ENCODE assay signal across 8 cellular contexts in genomic region chr22:33519140-33519973, GRCh38.
DNase-seq lines count a peak whose midpoint lies in the region; ATAC-seq and TF ChIP-seq lines count a peak whose summit lies in the region.

No MANE protein-coding gene starts in this region.

- peak; percentile 58 for TF ChIP-seq CTCF in Calu3 (IDR thresholded peaks at IDR 0.05; ENCODE audit: unreplicated experiment)
- peak; percentile 79 for TF ChIP-seq CTCF in H9 (conservative IDR thresholded peaks at IDR 0.05)
- TF ChIP-seq CTCF in PC-9 (conservative IDR thresholded peaks at IDR 0.05) = peak; percentile 78
- TF ChIP-seq CTCF in epithelial cell of proximal tubule (conservative IDR thresholded peaks at IDR 0.05; ENCODE audit: low read depth, low read length) = peak; percentile 71

- no peak overlapping the region for H2BK15ac ChIP-seq in H9 (ENCODE audit: low read depth, low read length)

- POLR2A ChIA-PET in PC-9 (lab: Charles Lee; ENCODE audit: unreplicated experiment) = no interaction called here

- no peaks in the 10 kb centered on the region for H3K36me3 ChIP-seq in PC-9 (ENCODE audit: low read depth)

- BruUV-seq in Calu3 (replicated peaks; lab: Mats Ljungman, UMichigan) = no TSS peak
- no TSS peak for BruUV-seq in PC-9 (replicated peaks; lab: Mats Ljungman, UMichigan)

- H3K36me3 Mint-ChIP-seq in Calu3 (ENCODE audit: insufficient read depth, unreplicated experiment) (peaks cover 10% of the 10 kb centered on the region), H9 (ENCODE audit: insufficient read depth in 1 of 3, low read depth in 3 of 3) (peaks cover 12 to 20% (median 18%) of the 10 kb centered on the region in 3 experiments)
- H3K36me3 Mint-ChIP-seq in natural killer cell treated with Interleukin-12 subunit alpha and Interleukin-12 subunit beta and Interleukin-15 and Interleukin-18, amount 100 ng/mL, for 72 hours = no peaks in the 10 kb centered on the region

- no peaks in the 10 kb centered on the region for H3K27me3 ChIP-seq in H9 (ENCODE audit: insufficient read depth, low read length)
- H3K27me3 ChIP-seq in PC-9 (ENCODE audit: insufficient read depth, low read depth) = no peaks in the 10 kb centered on the region

- peaks cover 35% of the 10 kb centered on the region for H3K4me1 Mint-ChIP-seq in Calu3 (ENCODE audit: low read depth, unreplicated experiment)
- H3K4me1 Mint-ChIP-seq in H9 = peaks cover 2 to 3% of the 10 kb centered on the region in 2 experiments
- H3K4me1 Mint-ChIP-seq in natural killer cell treated with Interleukin-12 subunit alpha and Interleukin-12 subunit beta and Interleukin-15 and Interleukin-18, amount 100 ng/mL, for 72 hours (ENCODE audit: low read depth in 2 of 2) = no peaks in the 10 kb centered on the region

- H3K4me3 ChIP-seq in PC-9 (no peak overlapping the region), epithelial cell of proximal tubule (ENCODE audit: low read depth, low read length) (no peak overlapping the region)

- no peak overlapping the region for H3K14ac ChIP-seq in H9 (ENCODE audit: insufficient read depth, low read length)

- no peak overlapping the region for H2AK5ac ChIP-seq in H9 (ENCODE audit: insufficient read length, low read length)

- intact Hi-C loops in Calu3 (cut with micrococcal nuclease; ENCODE audit: unreplicated experiment) (loop anchor here (1.0 kb wide), 2 partner anchors 60 to 217 kb away; no protein-coding TSS in a partner anchor), PC-9 (cut with micrococcal nuclease; ENCODE audit: unreplicated experiment) (loop anchor here (1.0 to 5.0 kb wide), 3 partner anchors 60 to 591 kb away; partner anchors contain the start of gene LARGE1)

- no peaks in the 10 kb centered on the region for H3F3A ChIP-seq in PC-9 (ENCODE audit: insufficient read depth, low read depth)

- H2AFZ ChIP-seq in H9 (ENCODE audit: low read length) = no peak overlapping the region
- H2AFZ ChIP-seq in PC-9 = no peak overlapping the region

- H3K79me2 ChIP-seq in H9 (ENCODE audit: insufficient read depth, low read length) = no peaks in the 10 kb centered on the region
- H3K79me2 ChIP-seq in PC-9 (ENCODE audit: low read depth) = no peaks in the 10 kb centered on the region

- no peaks in the 10 kb centered on the region for H3K9me2 ChIP-seq in PC-9 (ENCODE audit: insufficient read depth)

- H3K27ac ChIP-seq in H9 (ENCODE audit: insufficient read length, low read depth, low read length) (no peak overlapping the region), PC-9 (no peak overlapping the region)

- WGBS in H9 (ENCODE audit: extremely low coverage, insufficient read length, low lambda C conversion rate) = no CpG with 5 or more reads among the region's 13 CpGs

- H3K4ac ChIP-seq in H9 (ENCODE audit: low read depth, low read length) = no peak overlapping the region

- no peak overlapping the region for H3K4me3 Mint-ChIP-seq in Calu3 (ENCODE audit: low read depth, unreplicated experiment)
- H3K4me3 Mint-ChIP-seq in H9 = no peak overlapping the region
- no peak overlapping the region for H3K4me3 Mint-ChIP-seq in natural killer cell treated with Interleukin-12 subunit alpha and Interleukin-12 subunit beta and Interleukin-15 and Interleukin-18, amount 100 ng/mL, for 72 hours

- H3K27me3 Mint-ChIP-seq in Calu3 (ENCODE audit: unreplicated experiment) (no peaks in the 10 kb centered on the region), H9 (ENCODE audit: low read depth) (no peaks in the 10 kb centered on the region)
- H3K27me3 Mint-ChIP-seq in natural killer cell treated with Interleukin-12 subunit alpha and Interleukin-12 subunit beta and Interleukin-15 and Interleukin-18, amount 100 ng/mL, for 72 hours = no peaks in the 10 kb centered on the region

- H3K23ac ChIP-seq in H9 (ENCODE audit: insufficient read length, low read depth, low read length) = no peak overlapping the region

- H3K4me2 ChIP-seq in H9 (ENCODE audit: insufficient read depth, insufficient read length, low read length) (no peak overlapping the region), PC-9 (no peak overlapping the region)

- no peak overlapping the region for H2BK12ac ChIP-seq in H9 (ENCODE audit: insufficient read length, low read depth, low read length)

- H2BK20ac ChIP-seq in H9 (ENCODE audit: low read depth, low read length, poor library complexity, severe bottlenecking) = no peak overlapping the region

- DNase-seq in Calu3 = peak; percentile 52
- peak; percentile 46 for DNase-seq in H9
- DNase-seq in PC-9 = peak; percentile 9 to 38
- DNase-seq in epithelial cell of proximal tubule (ENCODE audit: low read depth) = no peak
- peak; percentile 73 for DNase-seq in middle frontal gyrus (ENCODE audit: extremely low spot score, low spot score)
- DNase-seq in natural killer cell treated with Interleukin-12 subunit alpha and Interleukin-12 subunit beta and Interleukin-15 and Interleukin-18, amount 100 ng/mL, for 72 hours (ENCODE audit: low spot score) = no peak

- H3K9me3 ChIP-seq in H9 (ENCODE audit: control insufficient read depth, low read depth, low read length) = no peaks in the 10 kb centered on the region
- H3K9me3 ChIP-seq in PC-9 (ENCODE audit: insufficient read depth, low read depth) = no peaks in the 10 kb centered on the region

- CTCF ChIA-PET in Calu3 (lab: Charles Lee) = interaction anchor here (0.6 to 1.3 kb wide), 8 partner anchors 21 to 402 kb away, joined by 3 to 13 read pairs (median 4); no protein-coding TSS in a partner anchor
- CTCF ChIA-PET in PC-9 (lab: Charles Lee) = interaction anchor here (0.6 to 1.1 kb wide), 5 partner anchors 42 to 1714 kb away, joined by 3 to 14 read pairs (median 4); no protein-coding TSS in a partner anchor

- no peak overlapping the region for H3K18ac ChIP-seq in H9 (ENCODE audit: insufficient read length, low read depth, low read length)

- H3K79me1 ChIP-seq in H9 (ENCODE audit: insufficient read depth, low read depth, low read length, poor library complexity, severe bottlenecking) = no peaks in the 10 kb centered on the region

- no peak overlapping the region for H2BK120ac ChIP-seq in H9 (ENCODE audit: low read depth, low read length, poor library complexity, severe bottlenecking)

- no peak overlapping the region for H2BK5ac ChIP-seq in H9 (ENCODE audit: insufficient read length, low read length)

- no peak overlapping the region for H4K5ac ChIP-seq in H9 (ENCODE audit: insufficient read length, low read depth, low read length)

- no peaks in the 10 kb centered on the region for H3K23me2 ChIP-seq in H9 (ENCODE audit: insufficient read length, low read depth, low read length, poor library complexity, severe bottlenecking)

- ATAC-seq in GM19324 (IDR thresholded peaks at IDR 0.05; ENCODE audit: low FRiP score, unreplicated experiment) = no peak
- no peak for ATAC-seq in natural killer cell treated with Interleukin-12 subunit alpha and Interleukin-12 subunit beta and Interleukin-15 and Interleukin-18, amount 100 ng/mL, for 72 hours
- no peak for ATAC-seq in HG02973 (IDR thresholded peaks at IDR 0.05; ENCODE audit: unreplicated experiment)

- H3K9ac ChIP-seq in H9 (ENCODE audit: extremely low read depth, insufficient read length, low read length) = no peak overlapping the region

- H3K56ac ChIP-seq in H9 (ENCODE audit: insufficient read length, low read depth, low read length) = no peak overlapping the region

- no peaks in the 10 kb centered on the region for H3K4me1 ChIP-seq in H9 (ENCODE audit: insufficient read depth, low read length)
- no peaks in the 10 kb centered on the region for H3K4me1 ChIP-seq in PC-9 (replicated peaks; ENCODE audit: insufficient read depth)

- no peak overlapping the region for H4K8ac ChIP-seq in H9 (replicated peaks; ENCODE audit: insufficient read length, low read depth, low read length)

- H3K9me3 Mint-ChIP-seq in Calu3 (ENCODE audit: low read depth, unreplicated experiment) (no peaks in the 10 kb centered on the region), H9 (peaks cover 0 to 8% of the 10 kb centered on the region in 2 experiments; a peak in 1 of 5 replicates)
- H3K9me3 Mint-ChIP-seq in natural killer cell treated with Interleukin-12 subunit alpha and Interleukin-12 subunit beta and Interleukin-15 and Interleukin-18, amount 100 ng/mL, for 72 hours = no peaks in the 10 kb centered on the region

- no peak overlapping the region for H4K91ac ChIP-seq in H9 (ENCODE audit: insufficient read length, low read depth, low read length)

- H3K27ac Mint-ChIP-seq in Calu3 (ENCODE audit: unreplicated experiment) (no peak overlapping the region), H9 (0 out of 7 replicates have a peak overlapping the region, but pooled peaks of 1 of the 3 experiments have one; percentile 21)
- no peak overlapping the region for H3K27ac Mint-ChIP-seq in natural killer cell treated with Interleukin-12 subunit alpha and Interleukin-12 subunit beta and Interleukin-15 and Interleukin-18, amount 100 ng/mL, for 72 hours

- H3T11ph ChIP-seq in H9 (ENCODE audit: low read length) = no peak overlapping the region

- no peaks in the 10 kb centered on the region for H4K20me1 ChIP-seq in H9 (ENCODE audit: control insufficient read depth, insufficient read depth, insufficient read length)
- H4K20me1 ChIP-seq in PC-9 (ENCODE audit: insufficient read depth) = no peaks in the 10 kb centered on the region

Comparison
In these comparisons a context has a peak if more than half of its experiments do, and no peak if none do; other contexts are left out.
1. DNase-seq: peak in Calu3 (single experiment), H9 (single experiment), PC-9 (2 of 2) and middle frontal gyrus (single experiment); none in epithelial cell of proximal tubule (single experiment) and natural killer cell treated with Interleukin-12 subunit alpha and Interleukin-12 subunit beta and Interleukin-15 and Interleukin-18, amount 100 ng/mL, for 72 hours (single experiment).
2. Peak in every context shown above with its lines, with median percentiles within 50 percentile points of each other: CTCF ChIP-seq.